1 cellular context compared by ENCODE assay signal in genomic region chr5:415928-416635, GRCh38.
A peak's percentile ranks its signal among the peaks of the same experiment; 100 is the strongest.
TF ChIP-seq lines count a peak whose summit lies in the region.

No MANE protein-coding gene starts in this region.

TF ChIP-seq in HepG2, 621 proteins besides CTCF, POLR2A, EP300 and RAD21 (continued from another document):
- TF ChIP-seq KIAA2018 (CRISPR knock-in tag; IDR thresholded peaks at IDR 0.05; ENCODE audit: borderline replicate concordance) (no peak), ZNF12 (CRISPR knock-in tag; IDR thresholded peaks at IDR 0.05) (no peak), RXRA (CRISPR knock-in tag; IDR thresholded peaks at IDR 0.05) (0 out of 2 replicates have a peak, but pooled peaks have one; percentile 17), JUN (CRISPR knock-in tag; IDR thresholded peaks at IDR 0.05) (no peak), USF2 (IDR thresholded peaks at IDR 0.05; ENCODE audit: low read depth, low read length) (peak; percentile 45), USF2 (CRISPR knock-in tag; IDR thresholded peaks at IDR 0.05; ENCODE audit: borderline replicate concordance) (peak; percentile 81; the same call in 1 of the 2 replicates), ZNF235 (CRISPR knock-in tag; IDR thresholded peaks at IDR 0.05; ENCODE audit: borderline replicate concordance) (0 out of 2 replicates have a peak, but pooled peaks have one; percentile 4), ZSCAN22 (CRISPR knock-in tag; IDR thresholded peaks at IDR 0.05) (no peak), CREM (IDR thresholded peaks at IDR 0.05) (no peak), CREM (CRISPR knock-in tag; IDR thresholded peaks at IDR 0.05) (no peak), ZNF263 (CRISPR knock-in tag; IDR thresholded peaks at IDR 0.05) (no peak), RAD51 (IDR thresholded peaks at IDR 0.05; ENCODE audit: borderline replicate concordance) (peak; percentile 64; the same call in 1 of the 2 replicates)
